ENCODE assay signal across 8 cellular contexts in the genomic region with DNA sequence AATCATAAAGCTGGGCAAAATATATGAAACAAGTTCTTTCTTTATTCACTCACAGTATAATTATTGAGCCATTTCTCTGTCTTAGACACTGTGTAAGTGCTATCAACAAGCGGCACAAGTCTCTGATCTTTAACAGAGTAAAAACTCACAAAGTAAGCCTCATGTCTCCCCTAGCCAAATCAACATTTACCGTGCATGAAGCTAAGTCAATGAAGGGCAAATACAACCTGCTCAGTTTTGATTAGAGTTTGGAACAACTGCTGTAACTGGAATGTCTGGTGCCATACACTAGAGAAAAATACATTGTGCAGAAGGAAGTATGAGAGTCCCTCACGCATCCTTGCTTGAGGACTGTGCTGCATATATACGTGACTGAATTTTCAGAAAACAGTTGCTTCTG.
"Had no signal": no experiment of that assay in that cellular context is flagged by ENCODE, and none has a peak within 500 bp of the region (broad histone marks: within the 10 kb centered on the region; RNA-seq: fewer than 3 reads in every experiment).

No MANE protein-coding gene starts in this region.

- H3K36me3 Mint-ChIP-seq: IgD-negative memory B cell had no signal

- H3K4me1 Mint-ChIP-seq: IgD-negative memory B cell had no signal

- H3K4me3 Mint-ChIP-seq: H9, HFFc6, IgD-negative memory B cell had no signal

- ATAC-seq: HCT116, HepG2 had no signal

- H3K27me3 Mint-ChIP-seq: IgD-negative memory B cell had no signal

- H3K27ac ChIP-seq: HL-60 had no signal

- H3K27ac Mint-ChIP-seq: H9, HFFc6, IgD-negative memory B cell had no signal

- H3K9me3 Mint-ChIP-seq: H9, IgD-negative memory B cell had no signal

- DNase-seq: GOT3, H9, HFFc6, KBM-7 had no signal
